Comparison of ENCODE assay signal across 8 cellular contexts in genomic region chr16:31507617-31507928, GRCh38. TPM values are rescaled to one million over a fixed set of nuclear protein-coding genes. Genes with fewer than 3 reads are reported as not detected.
DNase-seq lines count a peak whose midpoint lies in the region; ATAC-seq and TF ChIP-seq lines count a peak whose summit lies in the region.

No MANE protein-coding gene starts in this region.

- H3K4me1 Mint-ChIP-seq in neural progenitor cell: peaks cover 22% of the 10 kb centered on the region

- H2AFZ ChIP-seq in Karpas-422 (ENCODE audit: low read length) (peak overlapping the region; percentile 45; the same call in 1 of the 2 replicates), neural progenitor cell (replicated peaks) (peak overlapping the region; percentile 78)

- peak overlapping the region; percentile 84 for H3K9ac ChIP-seq in Karpas-422 (ENCODE audit: low read length)
- H3K9ac ChIP-seq in neural progenitor cell: peak overlapping the region; percentile 81

- H3K79me2 ChIP-seq in Karpas-422 (ENCODE audit: low read length): peaks cover 35% of the 10 kb centered on the region
- peaks cover 15% of the 10 kb centered on the region for H3K79me2 ChIP-seq in neural progenitor cell (ENCODE audit: low read depth)

- peak overlapping the region; percentile 83 for H3K27ac Mint-ChIP-seq in neural progenitor cell

- H3K9me3 Mint-ChIP-seq in neural progenitor cell: no peaks in the 10 kb centered on the region

- no peaks in the 10 kb centered on the region for H3K36me3 Mint-ChIP-seq in neural progenitor cell

- H3K27me3 ChIP-seq in Karpas-422 (ENCODE audit: low read length) (no peaks in the 10 kb centered on the region), ectodermal cell (ENCODE audit: control insufficient read depth, insufficient read depth, low read length, poor library complexity, severe bottlenecking) (no peaks in the 10 kb centered on the region), neural progenitor cell (no peaks in the 10 kb centered on the region)

- H3K4me3 Mint-ChIP-seq in neural progenitor cell: peak overlapping the region; percentile 94

- peak overlapping the region; percentile 94 for H3K4me2 ChIP-seq in Karpas-422 (ENCODE audit: low read depth, low read length, poor library complexity, severe bottlenecking)
- peak overlapping the region; percentile 98 for H3K4me2 ChIP-seq in neural progenitor cell

- H4K20me1 ChIP-seq in Karpas-422 (ENCODE audit: insufficient read depth, low read depth, low read length) (no peaks in the 10 kb centered on the region), neural progenitor cell (ENCODE audit: low read depth) (no peaks in the 10 kb centered on the region)

- H3K4me1 ChIP-seq in Karpas-422 (ENCODE audit: low read length): peaks cover 29% of the 10 kb centered on the region
- H3K4me1 ChIP-seq in ectodermal cell (ENCODE audit: control insufficient read depth, insufficient read depth, low read length): no peaks in the 10 kb centered on the region
- peaks cover 13% of the 10 kb centered on the region for H3K4me1 ChIP-seq in neural progenitor cell

- no peaks in the 10 kb centered on the region for H3K36me3 ChIP-seq in Karpas-422 (ENCODE audit: insufficient read depth, low read length)
- H3K36me3 ChIP-seq in ectodermal cell (ENCODE audit: control insufficient read depth, insufficient read depth, low read length): no peaks in the 10 kb centered on the region
- H3K36me3 ChIP-seq in neural progenitor cell: no peaks in the 10 kb centered on the region

- H3K27me3 Mint-ChIP-seq in neural progenitor cell (ENCODE audit: insufficient read depth, low read depth): peaks cover 8% of the 10 kb centered on the region

- peak overlapping the region; percentile 79 for H3K4me3 ChIP-seq in Karpas-422 (ENCODE audit: low read length)
- H3K4me3 ChIP-seq in ectodermal cell (ENCODE audit: insufficient read depth, low read depth, low read length): peak overlapping the region; percentile 99
- peak overlapping the region; percentile 96 for H3K4me3 ChIP-seq in neural progenitor cell

- peak; percentile 3 for ATAC-seq in GM19328 (IDR thresholded peaks at IDR 0.05; ENCODE audit: unreplicated experiment)
- ATAC-seq in GM18909 (IDR thresholded peaks at IDR 0.05; ENCODE audit: poor library complexity, unreplicated experiment): no peak

- DNase-seq in Karpas-422: no peak
- no peak for DNase-seq in neural progenitor cell (ENCODE audit: low spot score)
- DNase-seq in pons (ENCODE audit: low spot score): no peak
- DNase-seq in NCI-H1694 treated with DMSO at 0.1 percent for 48 hours (lab: John Stamatoyannopoulos, UW): no peak
- DNase-seq in HCEC 1CT: no peak

- whole genome bisulfite sequencing in ectodermal cell, 2 experiments: 3 to 4% methylated on average over 12 of the region's 12 CpGs

- H3F3A ChIP-seq in neural progenitor cell (ENCODE audit: low read depth): no peaks in the 10 kb centered on the region

- no peak for TF ChIP-seq CTCF in neural progenitor cell (IDR thresholded peaks at IDR 0.05)

- H3K9me2 ChIP-seq in Karpas-422 (replicated peaks; ENCODE audit: insufficient read depth, low read length): no peaks in the 10 kb centered on the region

- H3K9me3 ChIP-seq in Karpas-422 (ENCODE audit: low read length) (no peaks in the 10 kb centered on the region), ectodermal cell (ENCODE audit: control insufficient read depth, low read length) (no peaks in the 10 kb centered on the region), neural progenitor cell (ENCODE audit: low read depth) (no peaks in the 10 kb centered on the region)

- H3K27ac ChIP-seq in Karpas-422 (ENCODE audit: low read length): no peak overlapping the region
- H3K27ac ChIP-seq in ectodermal cell (ENCODE audit: insufficient read depth, low read depth, low read length, poor library complexity, severe bottlenecking): peak overlapping the region; percentile 81
- peak overlapping the region; percentile 11 for H3K27ac ChIP-seq in neural progenitor cell

RNA-seq across cellular contexts. Expression of gene RUSF1, which starts 0.6 kb away (rescaled TPM):
- total RNA-seq in Karpas-422 (2014; rRNA removed; shearing (Covaris generic); ENCODE audit: low replicate concordance): 30.5 and 59.5 TPM in 2 replicates
- 44.8 TPM for polyA plus RNA-seq in ectodermal cell (2013, experiment 1 of 4)
- 44.4 TPM for polyA plus RNA-seq in ectodermal cell (2013, experiment 2 of 4)
- polyA plus RNA-seq in ectodermal cell (2013, experiment 3 of 4): 43.4 TPM
- polyA plus RNA-seq in ectodermal cell (2013, experiment 4 of 4): 51.6 TPM
- total RNA-seq in neural progenitor cell (ENCODE audit: low replicate concordance): 11.5 and 54.9 TPM in 2 replicates

RNA-seq across cellular contexts. Expression of gene AHSP, which starts 20.1 kb away (rescaled TPM):
- total RNA-seq in Karpas-422 (2014; rRNA removed; shearing (Covaris generic); ENCODE audit: low replicate concordance): not detected in 2 replicates
- polyA plus RNA-seq in ectodermal cell (2013, experiment 1 of 4): not detected
- polyA plus RNA-seq in ectodermal cell (2013, experiment 2 of 4): not detected
- not detected for polyA plus RNA-seq in ectodermal cell (2013, experiment 3 of 4)
- polyA plus RNA-seq in ectodermal cell (2013, experiment 4 of 4): not detected
- not detected in 2 replicates for total RNA-seq in neural progenitor cell (ENCODE audit: low replicate concordance)

RNA-seq across cellular contexts. Expression of gene SLC5A2, which starts 24.6 kb away (rescaled TPM):
- total RNA-seq in Karpas-422 (2014; rRNA removed; shearing (Covaris generic); ENCODE audit: low replicate concordance): not detected in 2 replicates
- polyA plus RNA-seq in ectodermal cell (2013, experiment 1 of 4): not detected
- polyA plus RNA-seq in ectodermal cell (2013, experiment 2 of 4): not detected
- not detected for polyA plus RNA-seq in ectodermal cell (2013, experiment 3 of 4)
- not detected for polyA plus RNA-seq in ectodermal cell (2013, experiment 4 of 4)
- not detected in 2 replicates for total RNA-seq in neural progenitor cell (ENCODE audit: low replicate concordance)

RNA-seq across cellular contexts. Expression of gene TGFB1I1, which starts 35.6 kb away (rescaled TPM):
- not detected in 2 replicates for total RNA-seq in Karpas-422 (2014; rRNA removed; shearing (Covaris generic); ENCODE audit: low replicate concordance)
- 2.1 TPM for polyA plus RNA-seq in ectodermal cell (2013, experiment 1 of 4)
- 1.9 TPM for polyA plus RNA-seq in ectodermal cell (2013, experiment 2 of 4)
- polyA plus RNA-seq in ectodermal cell (2013, experiment 3 of 4): 4.0 TPM
- 3.3 TPM for polyA plus RNA-seq in ectodermal cell (2013, experiment 4 of 4)
- total RNA-seq in neural progenitor cell (ENCODE audit: low replicate concordance): 0.09 TPM in 1 of 2 replicates, not detected in the other

RNA-seq across cellular contexts. Expression of gene ARMC5, which starts 48.3 kb away (rescaled TPM):
- total RNA-seq in Karpas-422 (2014; rRNA removed; shearing (Covaris generic); ENCODE audit: low replicate concordance): 1.5 and 2.3 TPM in 2 replicates
- polyA plus RNA-seq in ectodermal cell (2013, experiment 1 of 4): 6.7 TPM
- polyA plus RNA-seq in ectodermal cell (2013, experiment 2 of 4): 8.2 TPM
- polyA plus RNA-seq in ectodermal cell (2013, experiment 3 of 4): 6.2 TPM
- 7.4 TPM for polyA plus RNA-seq in ectodermal cell (2013, experiment 4 of 4)
- 5.4 and 7.6 TPM in 2 replicates for total RNA-seq in neural progenitor cell (ENCODE audit: low replicate concordance)
